8 cellular contexts compared by ENCODE assay signal in the genomic region with DNA sequence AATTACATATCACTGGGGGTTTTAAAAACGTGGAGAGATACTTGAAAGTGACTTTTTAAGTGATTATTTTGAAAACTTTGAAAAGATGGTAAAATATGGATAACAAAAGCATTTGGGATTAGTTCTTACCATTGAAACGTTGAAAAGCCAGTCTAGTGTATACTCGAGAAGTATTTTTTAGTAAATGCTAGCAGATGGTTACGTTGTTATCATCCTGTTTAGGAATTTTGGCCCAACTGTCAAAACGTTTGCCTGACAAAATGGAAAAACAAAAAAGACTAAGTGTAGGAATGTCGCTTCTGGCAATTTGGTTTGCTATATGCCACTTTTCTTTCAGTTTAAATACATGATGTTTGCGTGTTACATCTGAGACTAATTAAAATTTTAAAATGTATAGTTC. TPM values are rescaled to one million over a fixed set of nuclear protein-coding genes. Genes with fewer than 3 reads are reported as not detected.
DNase-seq lines count a peak whose midpoint lies in the region; ATAC-seq and TF ChIP-seq lines count a peak whose summit lies in the region.

No MANE protein-coding gene starts in this region.

- H3K4me1 Mint-ChIP-seq in mesothelial cell of epicardium: peaks cover 27% of the 10 kb centered on the region

- intact Hi-C loops in left ventricle myocardium superior (cut with micrococcal nuclease): no loop called here

- ATAC-seq in left ventricle myocardium superior: no peak
- no peak for ATAC-seq in GM19467 (IDR thresholded peaks at IDR 0.05; ENCODE audit: unreplicated experiment)

- H3K9me3 ChIP-seq in right atrium auricular region: peaks cover 4 to 16% of the 10 kb centered on the region in 2 donors

- H3K36me3 ChIP-seq in right atrium auricular region: no peaks in the 10 kb centered on the region
- peaks cover 3% of the 10 kb centered on the region for H3K36me3 ChIP-seq in brain microvascular endothelial cell (replicated peaks)

- in situ Hi-C loops in brain microvascular endothelial cell (cut with HindIII; ENCODE audit: low pct_ligation_motif_present, low sequenced_read_pairs): no loop called here

- H3K36me3 Mint-ChIP-seq in mesothelial cell of epicardium: peaks cover 52% of the 10 kb centered on the region

- H3K27ac ChIP-seq in right atrium auricular region: peak overlapping the region in 1 of 2 donors; percentile 98
- H3K27ac ChIP-seq in brain microvascular endothelial cell: no peak overlapping the region

- no peak for DNase-seq in right atrium auricular region (ENCODE audit: low spot score)
- DNase-seq in left ventricle myocardium superior: no peak
- DNase-seq in brain microvascular endothelial cell: no peak
- no peak for DNase-seq in mesothelial cell of epicardium (ENCODE audit: low spot score in 2 of 2, unreplicated experiment in 2 of 2)
- DNase-seq in NCI-H128 (lab: John Stamatoyannopoulos, UW; ENCODE audit: unreplicated experiment): no peak
- no peak for DNase-seq in NCI-H446 (lab: John Stamatoyannopoulos, UW)
- DNase-seq in NCI-H526 treated with DMSO at 0.1 percent for 48 hours (lab: John Stamatoyannopoulos, UW): no peak

- H3K27me3 Mint-ChIP-seq in mesothelial cell of epicardium (ENCODE audit: low read depth): no peaks in the 10 kb centered on the region

- H3K4me1 ChIP-seq in right atrium auricular region: peaks cover 0 to 15% of the 10 kb centered on the region in 2 donors

- peaks cover 41% of the 10 kb centered on the region for H3K9me3 Mint-ChIP-seq in mesothelial cell of epicardium

- H3K4me3 Mint-ChIP-seq in mesothelial cell of epicardium: peak overlapping the region; percentile 97

- H3K27me3 ChIP-seq in right atrium auricular region (no peaks in the 10 kb centered on the region), brain microvascular endothelial cell (replicated peaks) (no peaks in the 10 kb centered on the region)

- H3K4me3 ChIP-seq in right atrium auricular region (peak overlapping the region; percentile 87 to 98), brain microvascular endothelial cell (ENCODE audit: low read depth, low read length) (peak overlapping the region; percentile 81)

- TF ChIP-seq CTCF in right atrium auricular region (IDR thresholded peaks at IDR 0.05): no peak
- no peak for TF ChIP-seq CTCF in brain microvascular endothelial cell (IDR thresholded peaks at IDR 0.05; ENCODE audit: low read depth, low read length, missing control alignments)
- TF ChIP-seq CTCF in mesothelial cell of epicardium (IDR thresholded peaks at IDR 0.05; ENCODE audit: unreplicated experiment): no peak

- H3K27ac Mint-ChIP-seq in mesothelial cell of epicardium: peak overlapping the region; percentile 99

RNA-seq across cellular contexts. Expression of gene RBM33, which starts 1.2 kb away (rescaled TPM):
- total RNA-seq in right atrium auricular region: 10 to 100 TPM; 15.4 to 21.0 TPM
- total RNA-seq in left ventricle myocardium superior: 37.8 TPM
- total RNA-seq in mesothelial cell of epicardium: 83.4 to 91.9 TPM (median 91.5 TPM) in 3 replicates
